In the genomic region with DNA sequence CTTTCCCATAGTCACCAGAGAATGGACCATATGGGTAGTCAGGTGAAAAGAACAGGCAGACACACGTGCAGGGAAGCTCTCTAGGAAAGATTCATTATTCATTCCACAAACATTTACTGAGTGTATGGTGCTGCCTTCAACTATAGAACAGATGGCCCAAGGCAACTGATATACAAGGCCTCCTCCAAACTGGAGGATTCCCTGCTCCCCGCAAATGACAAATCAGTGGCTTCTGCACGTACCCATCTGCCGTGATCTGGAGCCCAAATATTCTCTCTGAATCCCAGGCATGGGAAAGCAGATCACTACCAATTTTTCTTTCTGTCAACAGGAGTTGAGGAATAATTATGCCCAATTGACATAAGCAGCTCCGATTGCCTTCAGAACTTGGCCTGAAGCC, we compare ENCODE assay signal across 17 cellular contexts.
DNase-seq lines count a peak whose midpoint lies in the region; ATAC-seq and TF ChIP-seq lines count a peak whose summit lies in the region.
"Had no signal": no experiment of that assay in that cellular context is flagged by ENCODE, and none has a peak within 500 bp of the region (broad histone marks: within the 10 kb centered on the region; RNA-seq: fewer than 3 reads in every experiment).

No MANE protein-coding gene starts in this region.

- H3K4me1 Mint-ChIP-seq in GM23338 = peaks cover 3% of the 10 kb centered on the region; the same call in 2 of the 3 replicates
- H3K4me1 Mint-ChIP-seq: B cell, IgD-negative memory B cell, T-cell had no signal

- H3K9me3 ChIP-seq in aorta (ENCODE audit: control insufficient read depth, low read length) = peaks cover under 1% of the 10 kb centered on the region

- H3K27ac ChIP-seq in aorta (ENCODE audit: low read depth in 1 of 2, low read length in 2 of 2) = no peak overlapping the region
- H3K27ac ChIP-seq in GM23338 (ENCODE audit: low read depth) = no peak overlapping the region
- H3K27ac ChIP-seq: SK-N-MC had no signal

- H3K27me3 ChIP-seq in aorta (ENCODE audit: control insufficient read depth in 1 of 2, insufficient read depth in 2 of 2, low read length in 1 of 2) (no peaks in the 10 kb centered on the region), GM23338 (ENCODE audit: insufficient read depth) (no peaks in the 10 kb centered on the region)

- peaks cover 8% of the 10 kb centered on the region for H3K27me3 Mint-ChIP-seq in GM23338 (ENCODE audit: insufficient read depth, low read depth, poor library complexity)
- H3K27me3 Mint-ChIP-seq: B cell; CD4-positive, alpha-beta T cell; IgD-negative memory B cell had no signal

- WGBS in aorta, 2 donors = 67% methylated on average over 5 of the region's 5 CpGs

- peaks cover 9% of the 10 kb centered on the region for H3K9me2 ChIP-seq in GM23338 (ENCODE audit: insufficient read depth)

- H4K20me1 ChIP-seq in GM23338 (replicated peaks; ENCODE audit: insufficient read depth) = no peaks in the 10 kb centered on the region

- no peak overlapping the region for H3K27ac Mint-ChIP-seq in GM23338
- H3K27ac Mint-ChIP-seq: B cell; CD4-positive, alpha-beta T cell; H9; IgD-negative memory B cell; T-cell had no signal

- no peak for TF ChIP-seq CTCF in GM23338 (conservative IDR thresholded peaks at IDR 0.05; ENCODE audit: low read depth in 2 of 2)

- peaks cover 18% of the 10 kb centered on the region for H3K9me3 Mint-ChIP-seq in GM23338

- H3F3A ChIP-seq in GM23338 (replicated peaks; ENCODE audit: low read depth) = no peaks in the 10 kb centered on the region

- no peak overlapping the region for H3K4me2 ChIP-seq in GM23338

- no peaks in the 10 kb centered on the region for H3K79me2 ChIP-seq in GM23338 (replicated peaks; ENCODE audit: insufficient read depth)

- ATAC-seq in aorta (ENCODE audit: low FRiP score) = no peak
- ATAC-seq in GM19452 (IDR thresholded peaks at IDR 0.05; ENCODE audit: unreplicated experiment) = no peak
- ATAC-seq in GM23338 = no peak
- ATAC-seq: Right ventricle myocardium inferior, T-cell had no signal

- DNase-seq in DMS 273 (lab: John Stamatoyannopoulos, UW; ENCODE audit: unreplicated experiment) = peak; percentile 84
- DNase-seq in NCI-H1092 treated with DMSO at 0.1 percent for 48 hours (lab: John Stamatoyannopoulos, UW) = peak; percentile 42
- peak; percentile 6 for DNase-seq in NCI-H345 (lab: John Stamatoyannopoulos, UW)
- DNase-seq in anterior cingulate cortex (lab: John Stamatoyannopoulos, UW) = peak in 33 of 58 donors; percentile 1 to 67 (median 22)
- no peak for DNase-seq in activated gamma-delta T cell treated with Interleukin-2 at 50 U/mL for 16 hours
- DNase-seq in aorta = no peak
- DNase-seq in GM23338 (ENCODE audit: low spot score) = no peak
- DNase-seq: ACHN; CD4-positive, alpha-beta T cell; H9; NCI-H1930; T-cell had no signal

- H3K36me3 Mint-ChIP-seq in GM23338 (ENCODE audit: low read depth) = peaks cover 5% of the 10 kb centered on the region; the same call in 1 of the 3 replicates
- H3K36me3 Mint-ChIP-seq: IgD-negative memory B cell had no signal

- no peak overlapping the region for H3K4me3 ChIP-seq in aorta (ENCODE audit: low read length in 2 of 2)
- no peak overlapping the region for H3K4me3 ChIP-seq in GM23338
- H3K4me3 ChIP-seq: SK-N-MC had no signal

- no peak overlapping the region for H2AFZ ChIP-seq in GM23338

- H3K4me1 ChIP-seq in aorta (ENCODE audit: control insufficient read depth in 1 of 2, insufficient read depth in 2 of 2, low read length in 2 of 2) (no peaks in the 10 kb centered on the region), GM23338 (ENCODE audit: insufficient read depth) (no peaks in the 10 kb centered on the region)

- no peak overlapping the region for H3K4me3 Mint-ChIP-seq in GM23338
- H3K4me3 Mint-ChIP-seq: B cell; CD4-positive, alpha-beta T cell; H9; IgD-negative memory B cell; T-cell had no signal

- H3K36me3 ChIP-seq in aorta (ENCODE audit: control insufficient read depth in 1 of 2, insufficient read depth in 2 of 2, low read length in 1 of 2) (no peaks in the 10 kb centered on the region), GM23338 (ENCODE audit: insufficient read depth) (no peaks in the 10 kb centered on the region)

- intact Hi-C loops in aorta (cut with DNase I) = no loop called here

TF ChIP-seq in GM23338, 12 proteins besides CTCF, POLR2A, EP300 and RAD21 (continues in another document):
- TF ChIP-seq POLR2AphosphoS5 (IDR thresholded peaks at IDR 0.05; ENCODE audit: low read depth) (no peak), CREB1 (CRISPR knock-in tag; IDR thresholded peaks at IDR 0.05; ENCODE audit: low read depth) (no peak), EZH2 (IDR thresholded peaks at IDR 0.05; ENCODE audit: low read depth, unreplicated experiment) (no peak), ZNF331 (CRISPR knock-in tag; IDR thresholded peaks at IDR 0.05; ENCODE audit: low read depth) (no peak), ZNF114 (CRISPR knock-in tag; IDR thresholded peaks at IDR 0.05) (no peak), JUNB (IDR thresholded peaks at IDR 0.05; ENCODE audit: unreplicated experiment) (no peak), NANOG (IDR thresholded peaks at IDR 0.05; ENCODE audit: borderline replicate concordance) (no peak), EZH2phosphoT487 (IDR thresholded peaks at IDR 0.05; ENCODE audit: unreplicated experiment) (no peak), STAT1 (IDR thresholded peaks at IDR 0.05; ENCODE audit: unreplicated experiment) (no peak)
- TF ChIP-seq, protein P1, sequence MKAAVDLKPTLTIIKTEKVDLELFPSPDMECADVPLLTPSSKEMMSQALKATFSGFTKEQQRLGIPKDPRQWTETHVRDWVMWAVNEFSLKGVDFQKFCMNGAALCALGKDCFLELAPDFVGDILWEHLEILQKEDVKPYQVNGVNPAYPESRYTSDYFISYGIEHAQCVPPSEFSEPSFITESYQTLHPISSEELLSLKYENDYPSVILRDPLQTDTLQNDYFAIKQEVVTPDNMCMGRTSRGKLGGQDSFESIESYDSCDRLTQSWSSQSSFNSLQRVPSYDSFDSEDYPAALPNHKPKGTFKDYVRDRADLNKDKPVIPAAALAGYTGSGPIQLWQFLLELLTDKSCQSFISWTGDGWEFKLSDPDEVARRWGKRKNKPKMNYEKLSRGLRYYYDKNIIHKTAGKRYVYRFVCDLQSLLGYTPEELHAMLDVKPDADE (IDR thresholded peaks at IDR 0.05) = no peak
- TF ChIP-seq, protein P2, sequence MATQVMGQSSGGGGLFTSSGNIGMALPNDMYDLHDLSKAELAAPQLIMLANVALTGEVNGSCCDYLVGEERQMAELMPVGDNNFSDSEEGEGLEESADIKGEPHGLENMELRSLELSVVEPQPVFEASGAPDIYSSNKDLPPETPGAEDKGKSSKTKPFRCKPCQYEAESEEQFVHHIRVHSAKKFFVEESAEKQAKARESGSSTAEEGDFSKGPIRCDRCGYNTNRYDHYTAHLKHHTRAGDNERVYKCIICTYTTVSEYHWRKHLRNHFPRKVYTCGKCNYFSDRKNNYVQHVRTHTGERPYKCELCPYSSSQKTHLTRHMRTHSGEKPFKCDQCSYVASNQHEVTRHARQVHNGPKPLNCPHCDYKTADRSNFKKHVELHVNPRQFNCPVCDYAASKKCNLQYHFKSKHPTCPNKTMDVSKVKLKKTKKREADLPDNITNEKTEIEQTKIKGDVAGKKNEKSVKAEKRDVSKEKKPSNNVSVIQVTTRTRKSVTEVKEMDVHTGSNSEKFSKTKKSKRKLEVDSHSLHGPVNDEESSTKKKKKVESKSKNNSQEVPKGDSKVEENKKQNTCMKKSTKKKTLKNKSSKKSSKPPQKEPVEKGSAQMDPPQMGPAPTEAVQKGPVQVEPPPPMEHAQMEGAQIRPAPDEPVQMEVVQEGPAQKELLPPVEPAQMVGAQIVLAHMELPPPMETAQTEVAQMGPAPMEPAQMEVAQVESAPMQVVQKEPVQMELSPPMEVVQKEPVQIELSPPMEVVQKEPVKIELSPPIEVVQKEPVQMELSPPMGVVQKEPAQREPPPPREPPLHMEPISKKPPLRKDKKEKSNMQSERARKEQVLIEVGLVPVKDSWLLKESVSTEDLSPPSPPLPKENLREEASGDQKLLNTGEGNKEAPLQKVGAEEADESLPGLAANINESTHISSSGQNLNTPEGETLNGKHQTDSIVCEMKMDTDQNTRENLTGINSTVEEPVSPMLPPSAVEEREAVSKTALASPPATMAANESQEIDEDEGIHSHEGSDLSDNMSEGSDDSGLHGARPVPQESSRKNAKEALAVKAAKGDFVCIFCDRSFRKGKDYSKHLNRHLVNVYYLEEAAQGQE (IDR thresholded peaks at IDR 0.05; ENCODE audit: unreplicated experiment) = no peak

Comparison
In these comparisons a context has a peak if more than half of its experiments do, and no peak if none do; other contexts are left out.
1. DNase-seq: peak in DMS 273 (single experiment), NCI-H1092 treated with DMSO at 0.1 percent for 48 hours (single experiment), NCI-H345 (single experiment) and anterior cingulate cortex (33 of 58); none in activated gamma-delta T cell treated with Interleukin-2 at 50 U/mL for 16 hours (single experiment), aorta (0 of 2) and GM23338 (single experiment).